In genomic region chr2:218152172-218152571, GRCh38 we compare ENCODE assay signal across 18 cellular contexts. TPM values are rescaled to one million over a fixed set of nuclear protein-coding genes. Genes with fewer than 3 reads are reported as not detected.
DNase-seq lines count a peak whose midpoint lies in the region; ATAC-seq and TF ChIP-seq lines count a peak whose summit lies in the region.
"Had no signal": no experiment of that assay in that cellular context is flagged by ENCODE, and none has a peak within 500 bp of the region (broad histone marks: within the 10 kb centered on the region; RNA-seq: fewer than 3 reads in every experiment).

No MANE protein-coding gene starts in this region.

- H3K27me3 ChIP-seq in RWPE2 (ENCODE audit: insufficient read depth, poor library complexity, severe bottlenecking), result no peaks in the 10 kb centered on the region
- H3K27me3 ChIP-seq in trophoblast cell (ENCODE audit: insufficient read depth, low read length), result no peaks in the 10 kb centered on the region

- H3K9me3 ChIP-seq in RWPE2 (ENCODE audit: severe bottlenecking), result no peaks in the 10 kb centered on the region
- H3K9me3 ChIP-seq in trophoblast cell (ENCODE audit: insufficient read depth, low read depth, low read length), result no peaks in the 10 kb centered on the region
- H3K9me3 ChIP-seq: A549, BE2C had no signal

- H2BK120ac ChIP-seq in trophoblast cell (ENCODE audit: insufficient read depth, low read length, poor library complexity), result no peak overlapping the region

- H3K18ac ChIP-seq in trophoblast cell (ENCODE audit: low read length), result no peak overlapping the region

- H3K9ac ChIP-seq in trophoblast cell (ENCODE audit: low read length), result no peak overlapping the region
- H3K9ac ChIP-seq: GM23248 had no signal

- no peaks in the 10 kb centered on the region for H3K79me2 ChIP-seq in trophoblast cell (ENCODE audit: control insufficient read depth, insufficient read depth, low read length, poor library complexity)

- H3K4me1 ChIP-seq in RWPE2 (ENCODE audit: insufficient read depth, poor library complexity, severe bottlenecking) (peaks cover 14% of the 10 kb centered on the region), trophoblast cell (ENCODE audit: control insufficient read depth in 1 of 2, insufficient read depth in 2 of 2, low read length in 2 of 2) (peaks cover 4 to 10% of the 10 kb centered on the region in 2 experiments)
- H3K4me1 ChIP-seq: A549, BE2C had no signal

- no peak overlapping the region for H3K4me3 ChIP-seq in RWPE2 (ENCODE audit: severe bottlenecking)
- no peak overlapping the region for H3K4me3 ChIP-seq in trophoblast cell (ENCODE audit: low read depth, low read length)
- H3K4me3 ChIP-seq: A549, GM23248 had no signal

- no peak overlapping the region for H3K14ac ChIP-seq in trophoblast cell (ENCODE audit: low read length)

- H2AFZ ChIP-seq in trophoblast cell (ENCODE audit: insufficient read depth, low read length, poor library complexity), result no peak overlapping the region
- H2AFZ ChIP-seq: GM23248 had no signal

- no peak overlapping the region for H2BK12ac ChIP-seq in trophoblast cell (ENCODE audit: low read length)

- H2AK5ac ChIP-seq in trophoblast cell (ENCODE audit: low read length), result no peak overlapping the region

- peaks cover 1% of the 10 kb centered on the region for H3K79me1 ChIP-seq in trophoblast cell (ENCODE audit: low read length)

- WGBS in trophoblast cell (ENCODE audit: extremely low coverage, insufficient coverage, insufficient read length), result no CpG with 5 or more reads among the region's 8 CpGs

- DNase-seq in HPDE6-E6E7 (ENCODE audit: extremely low spot score) (peak; percentile 36), RWPE2 (ENCODE audit: low spot score) (no peak), trophoblast cell (peak; percentile 86 to 92), A172 (ENCODE audit: low spot score) (no peak), GOT3 (lab: John Stamatoyannopoulos, UW) (no peak), SIG-M5 treated with dmso at 0.1 percent for 504 hours (lab: John Stamatoyannopoulos, UW; ENCODE audit: unreplicated experiment) (no peak)
- DNase-seq: BE2C; CD8-positive, alpha-beta T cell; COR-L47; DND-41; GF-D8; GM23248; H9 had no signal

- TF ChIP-seq CTCF in RWPE2 (IDR thresholded peaks at IDR 0.05; ENCODE audit: poor library complexity, severe bottlenecking), result no peak

- H3K36me3 ChIP-seq in RWPE2 (ENCODE audit: low read depth), result no peaks in the 10 kb centered on the region
- H3K36me3 ChIP-seq in trophoblast cell (ENCODE audit: control insufficient read depth in 1 of 2, insufficient read depth in 2 of 2, low read length in 2 of 2), result no peaks in the 10 kb centered on the region
- H3K36me3 ChIP-seq: BE2C had no signal

- no peak overlapping the region for H3K4ac ChIP-seq in trophoblast cell (ENCODE audit: low read depth, low read length)

- H4K91ac ChIP-seq in trophoblast cell (ENCODE audit: low read depth, low read length), result no peak overlapping the region

- H3K27ac ChIP-seq in RWPE2 (ENCODE audit: poor library complexity, severe bottlenecking) (peak overlapping the region; percentile 36), trophoblast cell (ENCODE audit: low read depth, low read length) (no peak overlapping the region)
- H3K27ac ChIP-seq: A549, GM23248 had no signal

- no peak overlapping the region for H3K4me2 ChIP-seq in trophoblast cell (ENCODE audit: low read length)
- H3K4me2 ChIP-seq: A549 had no signal

- no peak overlapping the region for H2BK5ac ChIP-seq in trophoblast cell (ENCODE audit: low read depth, low read length, poor library complexity)

- no peak overlapping the region for H3K23ac ChIP-seq in trophoblast cell (ENCODE audit: low read length)

- no peak overlapping the region for H4K12ac ChIP-seq in trophoblast cell (ENCODE audit: low read depth, low read length)

- ATAC-seq in RWPE2 (ENCODE audit: low read depth) (peak; percentile 57), esophagus mucosa (peak; percentile 56)
- ATAC-seq: A549; CD8-positive, alpha-beta T cell; HepG2 had no signal

- no peak overlapping the region for H4K8ac ChIP-seq in trophoblast cell (ENCODE audit: low read depth, low read length)

RNA-seq across cellular contexts. Expression of gene CXCR1, which starts 14.6 kb away (rescaled TPM):
- 0.72 TPM for total RNA-seq in esophagus mucosa
- not detected in 2 replicates for polyA plus RNA-seq in trophoblast cell (2013)
- total RNA-seq in A172 (2014; rRNA removed; shearing (Covaris generic)), result not detected in 2 replicates
- total RNA-seq: CD8-positive, alpha-beta T cell; GM23248; H9; HepG2; HT1080 had no signal
- polyA plus RNA-seq: A549, AG04450, GM23248, HepG2 had no signal

RNA-seq across cellular contexts. Expression of gene CXCR2, which starts 26.3 kb away (rescaled TPM):
- 18.7 TPM for total RNA-seq in esophagus mucosa
- polyA plus RNA-seq in trophoblast cell (2013), result 0.18 and 0.24 TPM in 2 replicates
- 0.17 TPM in 1 of 2 replicates, not detected in the other for total RNA-seq in A172 (2014; rRNA removed; shearing (Covaris generic))
- total RNA-seq: CD8-positive, alpha-beta T cell; GM23248; HepG2 had no signal
- polyA plus RNA-seq: AG04450, GM23248, HepG2 had no signal

Comparison
In these comparisons a context has a peak if more than half of its experiments do, and no peak if none do; other contexts are left out.
1. DNase-seq: peak in HPDE6-E6E7 (single experiment) and trophoblast cell (2 of 2); none in RWPE2 (single experiment), A172 (single experiment), GOT3 (single experiment) and SIG-M5 treated with dmso at 0.1 percent for 504 hours (single experiment).
2. RNA of gene CXCR2, which starts 26.3 kb away (total RNA-seq): 18.7 TPM in esophagus mucosa (single experiment); 0.17 TPM in A172; every median in the first group is over 10 times any median in the second.